In genomic region chr18:55534996-55535395, GRCh38 we compare ENCODE assay signal across 1 cellular context.
TF ChIP-seq lines count a peak whose summit lies in the region.

No MANE protein-coding gene starts in this region.

TF ChIP-seq in GM23338, 12 proteins besides CTCF, POLR2A, EP300 and RAD21 (continued from another document):
- TF ChIP-seq ZNF331 (CRISPR knock-in tag; IDR thresholded peaks at IDR 0.05; ENCODE audit: low read depth) (no peak), NANOG (IDR thresholded peaks at IDR 0.05; ENCODE audit: borderline replicate concordance) (no peak), EZH2 (IDR thresholded peaks at IDR 0.05; ENCODE audit: low read depth, unreplicated experiment) (no peak), POLR2AphosphoS5 (IDR thresholded peaks at IDR 0.05; ENCODE audit: low read depth) (no peak), ETS1 (IDR thresholded peaks at IDR 0.05) (no peak), ZNF114 (CRISPR knock-in tag; IDR thresholded peaks at IDR 0.05) (no peak), EZH2phosphoT487 (IDR thresholded peaks at IDR 0.05; ENCODE audit: unreplicated experiment) (no peak), REST (IDR thresholded peaks at IDR 0.05; ENCODE audit: unreplicated experiment) (no peak)
